Comparison of ENCODE assay signal across 9 cellular contexts in the genomic region with DNA sequence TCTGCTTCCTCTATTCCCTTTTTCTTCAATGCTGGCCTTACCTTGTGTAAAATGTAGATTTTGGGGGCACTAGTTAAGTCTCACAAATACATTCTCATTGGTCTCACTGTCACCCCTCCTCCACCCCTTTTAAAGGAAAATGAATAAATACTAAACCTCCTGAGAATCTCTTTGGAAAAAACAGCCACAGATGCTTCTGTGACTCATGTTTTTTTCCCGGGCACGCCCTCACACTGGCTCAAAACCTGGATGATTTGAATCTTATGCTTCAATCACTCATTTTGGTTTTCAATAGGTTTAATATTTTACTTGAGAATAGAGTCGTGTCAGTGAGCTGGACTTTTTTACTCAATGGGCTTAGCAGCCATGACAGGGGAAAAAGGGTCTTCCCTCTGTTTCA.
DNase-seq lines count a peak whose midpoint lies in the region; ATAC-seq, FAIRE-seq and TF ChIP-seq lines count a peak whose summit lies in the region.
"Had no signal": no experiment of that assay in that cellular context is flagged by ENCODE, and none has a peak within 500 bp of the region (broad histone marks: within the 10 kb centered on the region; RNA-seq: fewer than 3 reads in every experiment).

No MANE protein-coding gene starts in this region.

- dilution Hi-C loops in endothelial cell of umbilical vein (cut with MboI; ENCODE audit: extremely low pct_ligation_motif_present, low sequenced_read_pairs), result no loop called here

- no peaks in the 10 kb centered on the region for H3K79me2 ChIP-seq in endothelial cell of umbilical vein (ENCODE audit: control insufficient read depth, insufficient read depth, low read length)

- no peak overlapping the region for H3K4me3 ChIP-seq in endothelial cell of umbilical vein (replicated peaks in 1 of 3; ENCODE audit: insufficient read depth in 1 of 3, low read depth in 1 of 3, low read length in 3 of 3)

- H3K27ac ChIP-seq in endothelial cell of umbilical vein (ENCODE audit: insufficient read depth, low read depth, low read length), result no peak overlapping the region

- no peak for TF ChIP-seq POLR2A in endothelial cell of umbilical vein (IDR thresholded peaks at IDR 0.05; ENCODE audit: low read depth, low read length)

- DNase-seq in CD1c-positive myeloid dendritic cell (ENCODE audit: extremely low spot score) (peak; percentile 15), NCI-H2171 treated with DMSO at 0.1 percent for 48 hours (lab: John Stamatoyannopoulos, UW) (peak; percentile 92), endothelial cell of umbilical vein (ENCODE audit: low read depth, low spot score) (peak; percentile 39), amniotic stem cell (lab: John Stamatoyannopoulos, UW) (no peak), retina (no peak), NCI-H1105 (lab: John Stamatoyannopoulos, UW) (no peak), iPS-NIHi11 (ENCODE audit: low spot score) (no peak)
- DNase-seq in natural killer cell treated with Interleukin-12 subunit alpha and Interleukin-12 subunit beta and Interleukin-15 and Interleukin-18, amount 100 ng/mL, for 72 hours (ENCODE audit: low spot score), result no peak

- peak overlapping the region; percentile 3 for H2AFZ ChIP-seq in endothelial cell of umbilical vein (ENCODE audit: low read depth, low read length)

- no peaks in the 10 kb centered on the region for H3K9me3 ChIP-seq in endothelial cell of umbilical vein (replicated peaks; ENCODE audit: control insufficient read depth, insufficient read depth, low read length)

- H3K4me1 ChIP-seq in endothelial cell of umbilical vein (ENCODE audit: control insufficient read depth, extremely low read depth, insufficient read depth, low read length), result peaks cover 21% of the 10 kb centered on the region

- H3K27ac Mint-ChIP-seq in natural killer cell treated with Interleukin-12 subunit alpha and Interleukin-12 subunit beta and Interleukin-15 and Interleukin-18, amount 100 ng/mL, for 72 hours, result peak overlapping the region; percentile 68 to 84
- H3K27ac Mint-ChIP-seq: memory B cell had no signal

- no peaks in the 10 kb centered on the region for H3K9me1 ChIP-seq in endothelial cell of umbilical vein (replicated peaks; ENCODE audit: control insufficient read depth, extremely low read depth, insufficient read depth, low read length)

- H3K36me3 ChIP-seq in endothelial cell of umbilical vein (ENCODE audit: control insufficient read depth in 2 of 2, extremely low read depth in 1 of 2, insufficient read depth in 2 of 2, low read length in 2 of 2), result no peaks in the 10 kb centered on the region

- FAIRE-seq in endothelial cell of umbilical vein (lab: Jason Lieb, UNC), result no peak

- no peaks in the 10 kb centered on the region for H3K9me3 Mint-ChIP-seq in natural killer cell treated with Interleukin-12 subunit alpha and Interleukin-12 subunit beta and Interleukin-15 and Interleukin-18, amount 100 ng/mL, for 72 hours
- H3K9me3 Mint-ChIP-seq: memory B cell had no signal

- H3K36me3 Mint-ChIP-seq in natural killer cell treated with Interleukin-12 subunit alpha and Interleukin-12 subunit beta and Interleukin-15 and Interleukin-18, amount 100 ng/mL, for 72 hours, result no peaks in the 10 kb centered on the region
- H3K36me3 Mint-ChIP-seq: memory B cell had no signal

- BruUV-seq in endothelial cell of umbilical vein (replicated peaks; lab: Mats Ljungman, UMichigan), result no TSS peak

- TF ChIP-seq CTCF in endothelial cell of umbilical vein (IDR thresholded peaks at IDR 0.05; ENCODE audit: extremely low read depth in 1 of 2, insufficient read depth in 1 of 2, low read depth in 1 of 2, low read length in 2 of 2), result no peak

- H3K4me1 Mint-ChIP-seq in natural killer cell treated with Interleukin-12 subunit alpha and Interleukin-12 subunit beta and Interleukin-15 and Interleukin-18, amount 100 ng/mL, for 72 hours (ENCODE audit: low read depth in 2 of 2), result peaks cover 26 to 39% of the 10 kb centered on the region in 2 donors

- ATAC-seq in natural killer cell treated with Interleukin-12 subunit alpha and Interleukin-12 subunit beta and Interleukin-15 and Interleukin-18, amount 100 ng/mL, for 72 hours, result no peak

- H3K27me3 Mint-ChIP-seq in natural killer cell treated with Interleukin-12 subunit alpha and Interleukin-12 subunit beta and Interleukin-15 and Interleukin-18, amount 100 ng/mL, for 72 hours, result no peaks in the 10 kb centered on the region
- H3K27me3 Mint-ChIP-seq: memory B cell had no signal

- no peak overlapping the region for H3K4me2 ChIP-seq in endothelial cell of umbilical vein (ENCODE audit: insufficient read depth, low read length)

- POLR2A ChIA-PET in endothelial cell of umbilical vein (lab: Charles Lee), result no interaction called here

- H3K9ac ChIP-seq in endothelial cell of umbilical vein (replicated peaks; ENCODE audit: extremely low read depth, insufficient read depth, low read length), result no peak overlapping the region

- intact Hi-C loops in endothelial cell of umbilical vein (cut with micrococcal nuclease), result no loop called here

- CTCF ChIA-PET in endothelial cell of umbilical vein (lab: Charles Lee), result no interaction called here

- no peaks in the 10 kb centered on the region for H4K20me1 ChIP-seq in endothelial cell of umbilical vein (replicated peaks; ENCODE audit: control insufficient read depth, extremely low read depth, insufficient read depth, low read length)

- no peak overlapping the region for H3K4me3 Mint-ChIP-seq in natural killer cell treated with Interleukin-12 subunit alpha and Interleukin-12 subunit beta and Interleukin-15 and Interleukin-18, amount 100 ng/mL, for 72 hours
- H3K4me3 Mint-ChIP-seq: memory B cell had no signal

- no peaks in the 10 kb centered on the region for H3K27me3 ChIP-seq in endothelial cell of umbilical vein (ENCODE audit: control insufficient read depth in 2 of 2, insufficient read depth in 2 of 2, low read length in 2 of 2)

TF ChIP-seq in endothelial cell of umbilical vein, 7 proteins besides CTCF, POLR2A, EP300 and RAD21:
- TF ChIP-seq MAX (IDR thresholded peaks at IDR 0.05; ENCODE audit: insufficient read depth, insufficient read length) (no peak), POLR2AphosphoS5 (IDR thresholded peaks at IDR 0.05; ENCODE audit: insufficient read depth, low read depth, low read length) (no peak), FOS (IDR thresholded peaks at IDR 0.05; ENCODE audit: borderline replicate concordance, insufficient read depth, low read length) (no peak), JUN (IDR thresholded peaks at IDR 0.05; ENCODE audit: borderline replicate concordance, insufficient read depth, insufficient read length, low read depth) (no peak)

Comparison
In these comparisons a context has a peak if more than half of its experiments do, and no peak if none do; other contexts are left out.
1. DNase-seq: peak in CD1c-positive myeloid dendritic cell (single experiment), NCI-H2171 treated with DMSO at 0.1 percent for 48 hours (single experiment) and endothelial cell of umbilical vein (single experiment); none in natural killer cell treated with Interleukin-12 subunit alpha and Interleukin-12 subunit beta and Interleukin-15 and Interleukin-18, amount 100 ng/mL, for 72 hours (single experiment), amniotic stem cell (single experiment), retina (single experiment), NCI-H1105 (single experiment) and iPS-NIHi11 (single experiment).